17 cellular contexts compared by ENCODE assay signal in genomic region chr16:82730901-82731300, GRCh38.
DNase-seq lines count a peak whose midpoint lies in the region; ATAC-seq and TF ChIP-seq lines count a peak whose summit lies in the region.
"Had no signal": no experiment of that assay in that cellular context is flagged by ENCODE, and none has a peak within 500 bp of the region (broad histone marks: within the 10 kb centered on the region; RNA-seq: fewer than 3 reads in every experiment).

No MANE protein-coding gene starts in this region.

- no peak overlapping the region for H3K4me3 ChIP-seq in foreskin fibroblast (ENCODE audit: low read depth in 1 of 2, low read length in 2 of 2)

- ATAC-seq in stimulated activated naive CD8-positive, alpha-beta T cell treated with anti-CD3 and anti-CD28 coated beads, Interleukin-15, amount 100 ng/mL, for 72 hours = no peak
- ATAC-seq: HCT116, HepG2 had no signal

- H3K27me3 Mint-ChIP-seq in stimulated activated naive CD8-positive, alpha-beta T cell treated with anti-CD3 and anti-CD28 coated beads, Interleukin-15, amount 100 ng/mL, for 72 hours = peaks cover 29% of the 10 kb centered on the region
- H3K27me3 Mint-ChIP-seq: IgD-negative memory B cell had no signal

- no peak for TF ChIP-seq CTCF in foreskin fibroblast (IDR thresholded peaks at IDR 0.05; ENCODE audit: low read depth, low read length)

- DNase-seq in EH (ENCODE audit: low read depth) (peak; percentile 33), RPMI7951 (ENCODE audit: low read depth) (peak; percentile 56), fibroblast of gingiva (ENCODE audit: low read depth) (peak; percentile 68), foreskin fibroblast (peak; percentile 76 to 78), NCI-H345 treated with DMSO at 0.1 percent for 48 hours (lab: John Stamatoyannopoulos, UW; ENCODE audit: unreplicated experiment) (no peak)
- no peak for DNase-seq in stimulated activated naive CD8-positive, alpha-beta T cell treated with anti-CD3 and anti-CD28 coated beads, Interleukin-15, amount 100 ng/mL, for 72 hours
- no peak for DNase-seq in activated CD4-positive, CD25-positive, alpha-beta regulatory T cell (lab: John Stamatoyannopoulos, UW)
- DNase-seq: AML-193; CD4-positive, alpha-beta T cell; DMS153; DMS79; GF-D8; GOT3; H7 had no signal

- no peak overlapping the region for H3K27ac Mint-ChIP-seq in stimulated activated naive CD8-positive, alpha-beta T cell treated with anti-CD3 and anti-CD28 coated beads, Interleukin-15, amount 100 ng/mL, for 72 hours
- H3K27ac Mint-ChIP-seq: CD4-positive, alpha-beta T cell; IgD-negative memory B cell had no signal

- no peak overlapping the region for H3K4me3 Mint-ChIP-seq in stimulated activated naive CD8-positive, alpha-beta T cell treated with anti-CD3 and anti-CD28 coated beads, Interleukin-15, amount 100 ng/mL, for 72 hours
- H3K4me3 Mint-ChIP-seq: CD4-positive, alpha-beta T cell; IgD-negative memory B cell had no signal

- peaks cover 6 to 7% of the 10 kb centered on the region in 2 donors for H3K9me3 Mint-ChIP-seq in stimulated activated naive CD8-positive, alpha-beta T cell treated with anti-CD3 and anti-CD28 coated beads, Interleukin-15, amount 100 ng/mL, for 72 hours
- H3K9me3 Mint-ChIP-seq: CD4-positive, alpha-beta T cell had no signal

- H3K4me1 Mint-ChIP-seq in stimulated activated naive CD8-positive, alpha-beta T cell treated with anti-CD3 and anti-CD28 coated beads, Interleukin-15, amount 100 ng/mL, for 72 hours = peaks cover 8% of the 10 kb centered on the region

Comparison
In these comparisons a context has a peak if more than half of its experiments do, and no peak if none do; other contexts are left out.
1. DNase-seq: peak in EH (single experiment), RPMI7951 (single experiment), fibroblast of gingiva (single experiment) and foreskin fibroblast (2 of 2); none in stimulated activated naive CD8-positive, alpha-beta T cell treated with anti-CD3 and anti-CD28 coated beads, Interleukin-15, amount 100 ng/mL, for 72 hours (0 of 2), NCI-H345 treated with DMSO at 0.1 percent for 48 hours (single experiment) and activated CD4-positive, CD25-positive, alpha-beta regulatory T cell (0 of 4).